8 cellular contexts compared by ENCODE assay signal in the genomic region with DNA sequence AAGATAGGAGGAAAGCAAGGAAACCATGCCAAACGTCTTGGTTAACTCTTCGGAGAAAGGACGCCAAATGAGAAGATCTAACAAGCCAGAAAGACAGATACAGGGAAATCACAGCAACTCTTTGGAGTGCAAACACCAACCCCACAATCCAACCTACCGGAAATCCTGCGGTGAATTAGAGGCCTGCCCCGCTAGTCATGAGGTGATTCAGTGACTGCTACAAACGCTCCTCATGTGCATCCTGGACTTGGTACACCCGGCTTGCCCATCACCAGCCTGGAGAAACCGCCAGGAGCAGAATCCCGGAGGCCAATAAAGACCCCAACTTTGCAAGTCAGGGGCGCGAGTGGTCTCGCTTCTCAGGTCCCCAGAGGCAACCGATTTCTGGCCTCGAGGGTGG. TPM values are rescaled to one million over a fixed set of nuclear protein-coding genes. Genes with fewer than 3 reads are reported as not detected.
DNase-seq lines count a peak whose midpoint lies in the region; ATAC-seq and TF ChIP-seq lines count a peak whose summit lies in the region.
"Not testable (repeated sequence)": the region's sequence is repeated elsewhere in the genome, so short reads cannot be mapped to it uniquely, and the experiment has no call there.

No MANE protein-coding gene starts in this region.

- H3K4ac ChIP-seq in neuronal stem cell (ENCODE audit: low read length), result not testable (repeated sequence)

- not testable (repeated sequence) for H3K9me3 ChIP-seq in CD8-positive, alpha-beta T cell (ENCODE audit: low read length); HCT116 (ENCODE audit: control insufficient read depth in 1 of 2, insufficient read depth in 1 of 2, low read depth in 1 of 2, low read length in 2 of 2); PC-3 (ENCODE audit: low read length); iPS DF 6.9 (ENCODE audit: control insufficient read depth, insufficient read depth, low read length); neuronal stem cell (replicated peaks in 1 of 2; ENCODE audit: control insufficient read depth in 2 of 2, insufficient read depth in 1 of 2, low read depth in 1 of 2, low read length in 2 of 2); stomach smooth muscle (ENCODE audit: control insufficient read depth in 2 of 2, low read length in 2 of 2)

- H3K36me3 ChIP-seq in CD8-positive, alpha-beta T cell (ENCODE audit: insufficient read depth, low read length); HCT116 (ENCODE audit: control insufficient read depth in 1 of 2, insufficient read depth in 2 of 2, low read length in 2 of 2); PC-3 (ENCODE audit: low read depth, low read length); iPS DF 6.9 (ENCODE audit: control insufficient read depth, insufficient read depth, low read length); neuronal stem cell (replicated peaks in 1 of 2; ENCODE audit: control insufficient read depth in 2 of 2, insufficient read depth in 2 of 2, low read length in 2 of 2); stomach smooth muscle (ENCODE audit: control insufficient read depth in 2 of 2, insufficient read depth in 2 of 2, low read length in 2 of 2): not testable (repeated sequence)

- not testable (repeated sequence) for H2BK15ac ChIP-seq in neuronal stem cell (ENCODE audit: low read length)

- not testable (repeated sequence) for H4K20me1 ChIP-seq in HCT116 (ENCODE audit: insufficient read depth); PC-3 (ENCODE audit: low read length)

- H3K4me3 Mint-ChIP-seq in CD8-positive, alpha-beta T cell, result peak overlapping the region; percentile 99
- H3K4me3 Mint-ChIP-seq in activated T-cell treated with anti-CD3 and anti-CD28 coated beads, Interleukin-2, amount 50 U/mL, for 24 hours, result peak overlapping the region; percentile 92

- not testable (repeated sequence) for H3K4me1 Mint-ChIP-seq in CD8-positive, alpha-beta T cell (ENCODE audit: low read depth); activated T-cell treated with anti-CD3 and anti-CD28 coated beads, Interleukin-2, amount 50 U/mL, for 24 hours (ENCODE audit: low read depth)

- CTCF ChIA-PET in CD8-positive, alpha-beta T cell (lab: Charles Lee); HCT116 (lab: Charles Lee); PC-3 (lab: Charles Lee): not testable (repeated sequence)

- TF ChIP-seq RAD21 in HCT116 (IDR thresholded peaks at IDR 0.05; ENCODE audit: low read depth), result not testable (repeated sequence)

- not testable (repeated sequence) for TF ChIP-seq POLR2A in HCT116 (IDR thresholded peaks at IDR 0.05; ENCODE audit: borderline replicate concordance, extremely low read depth, insufficient read depth, insufficient read length)

- H3K14ac ChIP-seq in neuronal stem cell (ENCODE audit: low read length), result not testable (repeated sequence)

- POLR2A ChIA-PET in CD8-positive, alpha-beta T cell (lab: Charles Lee); HCT116 (lab: Charles Lee); PC-3 (lab: Charles Lee; ENCODE audit: unreplicated experiment): not testable (repeated sequence)

- H3K27me3 ChIP-seq in CD8-positive, alpha-beta T cell (ENCODE audit: insufficient read depth, low read length); HCT116 (ENCODE audit: insufficient read depth, low read length); PC-3 (ENCODE audit: low read length); iPS DF 6.9 (ENCODE audit: control insufficient read depth, insufficient read depth, low read length); neuronal stem cell (ENCODE audit: control insufficient read depth in 3 of 3, insufficient read depth in 3 of 3, low read depth in 1 of 3, low read length in 3 of 3); stomach smooth muscle (ENCODE audit: control insufficient read depth in 1 of 2, insufficient read depth in 2 of 2, low read length in 2 of 2): not testable (repeated sequence)

- H2AK5ac ChIP-seq in neuronal stem cell (ENCODE audit: low read depth, low read length), result not testable (repeated sequence)

- RAD21 ChIA-PET in HCT116 (lab: Charles Lee; ENCODE audit: low non-redundant PET in 1 of 2, low total read pairs in 2 of 2, uncharacterized antibody in 2 of 2, unreplicated experiment in 2 of 2), result not testable (repeated sequence)

- not testable (repeated sequence) for H4K8ac ChIP-seq in neuronal stem cell (ENCODE audit: low read depth, low read length)

- not testable (repeated sequence) for H3F3A ChIP-seq in PC-3 (ENCODE audit: low read length, unreplicated experiment)

- H3K9me2 ChIP-seq in HCT116 (ENCODE audit: insufficient read depth); PC-3 (replicated peaks; ENCODE audit: low read length): not testable (repeated sequence)

- BruUV-seq in HCT116 (replicated peaks; lab: Mats Ljungman, UMichigan), result TSS peak; percentile 45
- not testable (repeated sequence) for BruUV-seq in PC-3 (replicated peaks; lab: Mats Ljungman, UMichigan)

- H3K4me2 ChIP-seq in HCT116 (ENCODE audit: low read length) (peak overlapping the region; percentile 55), PC-3 (ENCODE audit: low read length) (peak overlapping the region; percentile 80)
- H3K4me2 ChIP-seq in neuronal stem cell (ENCODE audit: insufficient read depth, low read length, poor library complexity, severe bottlenecking), result not testable (repeated sequence)

- H3K79me1 ChIP-seq in neuronal stem cell (ENCODE audit: low read depth, low read length), result not testable (repeated sequence)

- not testable (repeated sequence) for H2BK120ac ChIP-seq in neuronal stem cell (ENCODE audit: low read depth, low read length)

- H3K27ac ChIP-seq in CD8-positive, alpha-beta T cell (ENCODE audit: low read depth, low read length); HCT116 (ENCODE audit: low read depth, low read length); iPS DF 6.9 (ENCODE audit: low read length); neuronal stem cell (replicated peaks; ENCODE audit: low read length); stomach smooth muscle (ENCODE audit: low read length): not testable (repeated sequence)
- peak overlapping the region; percentile 56 for H3K27ac ChIP-seq in PC-3 (ENCODE audit: low read length)
- peak overlapping the region in 1 of 2 donors; percentile 87 for H3K27ac ChIP-seq in coronary artery

- no CpG with 5 or more reads among the region's 15 CpGs for WGBS in iPS DF 6.9 (ENCODE audit: insufficient coverage, insufficient read length)
- WGBS in neuronal stem cell (ENCODE audit: extremely low coverage in 2 of 2, insufficient read length in 2 of 2, insufficient replicate concordance in 1 of 2), 2 donors, result no CpG with 5 or more reads among the region's 15 CpGs

- H3K4me3 ChIP-seq in CD8-positive, alpha-beta T cell (ENCODE audit: low read depth, low read length), result peak overlapping the region; percentile 39
- H3K4me3 ChIP-seq in HCT116 (replicated peaks in 1 of 2; ENCODE audit: low read depth in 1 of 2, low read length in 2 of 2) (peak overlapping the region; percentile 52 to 59), PC-3 (ENCODE audit: low read length) (peak overlapping the region; percentile 75), coronary artery (peak overlapping the region; percentile 83), iPS DF 6.9 (ENCODE audit: low read length) (peak overlapping the region; percentile 79; the same call in 1 of the 2 replicates), neuronal stem cell (ENCODE audit: low read length in 2 of 2) (peak overlapping the region; percentile 64 to 79), stomach smooth muscle (ENCODE audit: low read length in 2 of 2) (peak overlapping the region; percentile 40 to 71)

- H3K27ac Mint-ChIP-seq in CD8-positive, alpha-beta T cell; activated T-cell treated with anti-CD3 and anti-CD28 coated beads, Interleukin-2, amount 50 U/mL, for 24 hours: not testable (repeated sequence)

- H3K36me3 Mint-ChIP-seq in CD8-positive, alpha-beta T cell; activated T-cell treated with anti-CD3 and anti-CD28 coated beads, Interleukin-2, amount 50 U/mL, for 24 hours (ENCODE audit: low read depth): not testable (repeated sequence)

- H2BK12ac ChIP-seq in neuronal stem cell (ENCODE audit: low read length), result not testable (repeated sequence)

- ATAC-seq in CD8-positive, alpha-beta T cell, result peak; percentile 30
- ATAC-seq in HCT116 (peak; percentile 58), PC-3 (peak; percentile 78)

- intact Hi-C loops in CD8-positive, alpha-beta T cell (cut with DNase I, micrococcal nuclease); HCT116 (cut with micrococcal nuclease); PC-3 (cut with micrococcal nuclease): not testable (repeated sequence)

- peak in 4 of 7 experiments; percentile 9 to 20 (median 14) for DNase-seq in CD8-positive, alpha-beta T cell
- DNase-seq in HCT116 (ENCODE audit: low read depth, low spot score); PC-3; coronary artery (ENCODE audit: low spot score); iPS DF 6.9 (ENCODE audit: low read depth, low spot score); neuronal stem cell (ENCODE audit: low spot score): not testable (repeated sequence)
- DNase-seq in activated T-cell treated with anti-CD3 and anti-CD28 coated beads, Interleukin-2, amount 50 U/mL, for 24 hours, result peak; percentile 36

- H2BK5ac ChIP-seq in neuronal stem cell (ENCODE audit: low read length), result not testable (repeated sequence)

- not testable (repeated sequence) for H2AFZ ChIP-seq in HCT116 (ENCODE audit: low read depth, low read length, poor library complexity, severe bottlenecking)
- peak overlapping the region; percentile 76; the same call in 1 of the 2 replicates for H2AFZ ChIP-seq in PC-3 (ENCODE audit: low read length)
- peak overlapping the region; percentile 89 for H2AFZ ChIP-seq in neuronal stem cell (ENCODE audit: low read length)

- not testable (repeated sequence) for H4K91ac ChIP-seq in neuronal stem cell (ENCODE audit: low read depth, low read length, poor library complexity)

- peak overlapping the region; percentile 50 for H3K9ac ChIP-seq in HCT116 (ENCODE audit: low read length)
- peak overlapping the region; percentile 64 for H3K9ac ChIP-seq in PC-3 (ENCODE audit: low read length)
- not testable (repeated sequence) for H3K9ac ChIP-seq in neuronal stem cell (ENCODE audit: low read depth, low read length, poor library complexity); stomach smooth muscle (ENCODE audit: low read length in 2 of 2)

- TF ChIP-seq CTCF in CD8-positive, alpha-beta T cell (IDR thresholded peaks at IDR 0.05); HCT116 (IDR thresholded peaks at IDR 0.05 in 2 of 3, conservative IDR thresholded peaks at IDR 0.05 in 1 of 3; ENCODE audit: borderline replicate concordance in 1 of 3, insufficient read depth in 1 of 3, low read depth in 2 of 3, low read length in 2 of 3); PC-3 (conservative IDR thresholded peaks at IDR 0.05; ENCODE audit: low read depth, low read length); coronary artery (IDR thresholded peaks at IDR 0.05): not testable (repeated sequence)

- H3K23ac ChIP-seq in neuronal stem cell (ENCODE audit: low read depth, low read length, poor library complexity), result not testable (repeated sequence)

- H3K18ac ChIP-seq in neuronal stem cell (ENCODE audit: low read length), result not testable (repeated sequence)

- H3K4me1 ChIP-seq in CD8-positive, alpha-beta T cell (ENCODE audit: insufficient read depth, low read length); HCT116 (ENCODE audit: control insufficient read depth in 1 of 2, insufficient read depth in 2 of 2, low read length in 2 of 2); PC-3 (ENCODE audit: insufficient read depth, low read length); iPS DF 6.9 (ENCODE audit: control insufficient read depth, insufficient read depth, low read length); neuronal stem cell (ENCODE audit: control insufficient read depth in 2 of 2, insufficient read depth in 1 of 2, low read depth in 1 of 2, low read length in 2 of 2); stomach smooth muscle (ENCODE audit: control insufficient read depth, insufficient read depth, low read length): not testable (repeated sequence)

- H3K9me3 Mint-ChIP-seq in CD8-positive, alpha-beta T cell; activated T-cell treated with anti-CD3 and anti-CD28 coated beads, Interleukin-2, amount 50 U/mL, for 24 hours: not testable (repeated sequence)

- H3K27me3 Mint-ChIP-seq in CD8-positive, alpha-beta T cell (ENCODE audit: low read depth); activated T-cell treated with anti-CD3 and anti-CD28 coated beads, Interleukin-2, amount 50 U/mL, for 24 hours: not testable (repeated sequence)

- not testable (repeated sequence) for H3K79me2 ChIP-seq in HCT116 (ENCODE audit: insufficient read depth, low read length)
- peaks cover 21% of the 10 kb centered on the region for H3K79me2 ChIP-seq in PC-3 (ENCODE audit: low read length)

RNA-seq across cellular contexts. Expression of a gene that starts 0.8 kb away (rescaled TPM):
- total RNA-seq in CD8-positive, alpha-beta T cell, result 10 to 100 TPM; 46.2 to 53.5 TPM
- total RNA-seq in HCT116 (2021; ENCODE audit: unreplicated experiment), result 27.7 TPM
- polyA plus RNA-seq in HCT116 (2012), result 14.0 and 14.1 TPM in 2 replicates
- total RNA-seq in PC-3 (2014; rRNA removed), result 40.5 and 43.9 TPM in 2 replicates
- 18.7 TPM for polyA plus RNA-seq in neuronal stem cell (2013, experiment 1 of 2)
- 18.2 TPM for polyA plus RNA-seq in neuronal stem cell (2013, experiment 2 of 2)
